ENCODE assay signal across 22 cellular contexts in genomic region chr2:1795842-1796580, GRCh38. TPM values are rescaled to one million over a fixed set of nuclear protein-coding genes. Genes with fewer than 3 reads are reported as not detected.
DNase-seq lines count a peak whose midpoint lies in the region; ATAC-seq and TF ChIP-seq lines count a peak whose summit lies in the region.
"Had no signal": no experiment of that assay in that cellular context is flagged by ENCODE, and none has a peak within 500 bp of the region (broad histone marks: within the 10 kb centered on the region; RNA-seq: fewer than 3 reads in every experiment).

No MANE protein-coding gene starts in this region.

- H3K4me1 ChIP-seq in adipocyte (ENCODE audit: control insufficient read depth, insufficient read depth, low read length) (peaks cover 5% of the 10 kb centered on the region), parathyroid adenoma (peaks cover 16% of the 10 kb centered on the region)
- H3K4me1 ChIP-seq: left ventricle myocardium inferior had no signal

- H2AFZ ChIP-seq in parathyroid adenoma = peak overlapping the region; percentile 68

- no peak for TF ChIP-seq CTCF in parathyroid adenoma (IDR thresholded peaks at IDR 0.05)

- H3K36me3 ChIP-seq in adipocyte (ENCODE audit: control insufficient read depth, insufficient read depth, low read length, severe bottlenecking) (no peaks in the 10 kb centered on the region), parathyroid adenoma (ENCODE audit: control insufficient read depth, insufficient read depth, low read length) (no peaks in the 10 kb centered on the region)
- H3K36me3 ChIP-seq: left ventricle myocardium inferior, ovary, sigmoid colon had no signal

- no peaks in the 10 kb centered on the region for H3K79me2 ChIP-seq in parathyroid adenoma

- H3K9me3 ChIP-seq in adipocyte (ENCODE audit: control insufficient read depth, low read length) (no peaks in the 10 kb centered on the region), parathyroid adenoma (ENCODE audit: control insufficient read depth, low read length) (no peaks in the 10 kb centered on the region)
- H3K9me3 ChIP-seq: left ventricle myocardium inferior, ovary, sigmoid colon, SK-N-SH had no signal

- H3K27me3 ChIP-seq in adipocyte (replicated peaks; ENCODE audit: control insufficient read depth, insufficient read depth, low read length) (peaks cover 56% of the 10 kb centered on the region), parathyroid adenoma (ENCODE audit: control insufficient read depth, insufficient read depth, low read length) (no peaks in the 10 kb centered on the region)
- H3K27me3 ChIP-seq: ovary, sigmoid colon had no signal

- ATAC-seq in GM19395 (IDR thresholded peaks at IDR 0.05; ENCODE audit: unreplicated experiment) = no peak
- no peak for ATAC-seq in HG03521 (IDR thresholded peaks at IDR 0.05; ENCODE audit: unreplicated experiment)
- no peak for ATAC-seq in HG02763 (IDR thresholded peaks at IDR 0.05; ENCODE audit: unreplicated experiment)
- ATAC-seq: naive thymus-derived CD8-positive, alpha-beta T cell had no signal

- DNase-seq in AG20443 (ENCODE audit: low spot score) (peak; percentile 65), H4 (ENCODE audit: low spot score) (peak; percentile 35), adipocyte (ENCODE audit: low read depth) (peak; percentile 65), hepatic stellate cell (ENCODE audit: low spot score) (no peak)
- DNase-seq: activated B cell treated with CpG ODN at 0.5 μM for 24 hours; activated CD4-positive, alpha-beta memory T cell treated with anti-CD3 and anti-CD28 coated beads, Interleukin-2, amount 10 ng/mL, durations not matched to agents 7 days and 5 days; activated T-cell treated with anti-CD3 and anti-CD28 coated beads for 4 hours; amygdala; cortex of kidney; DMS79; left ventricle myocardium inferior; NCI-H1417 treated with DMSO at 0.1 percent for 48 hours; NCI-H510A treated with DMSO at 0.1 percent for 48 hours; ovary; sigmoid colon; SK-N-SH; T-helper 9 cell had no signal

- no peak overlapping the region for H3K4me2 ChIP-seq in parathyroid adenoma (ENCODE audit: low read length)
- H3K4me2 ChIP-seq: SK-N-SH had no signal

- H3K27ac ChIP-seq in parathyroid adenoma = peak overlapping the region; percentile 62
- H3K27ac ChIP-seq: left ventricle myocardium inferior, ovary, sigmoid colon had no signal

- no peak overlapping the region for H3K9ac ChIP-seq in adipocyte (ENCODE audit: low read length)
- H3K9ac ChIP-seq in parathyroid adenoma = no peak overlapping the region
- H3K9ac ChIP-seq: SK-N-SH had no signal

- H3K4me3 ChIP-seq in adipocyte (ENCODE audit: low read length) = no peak overlapping the region
- H3K4me3 ChIP-seq in parathyroid adenoma (ENCODE audit: low read depth, low read length) = no peak overlapping the region
- H3K4me3 ChIP-seq: left ventricle myocardium inferior, ovary, sigmoid colon had no signal

RNA-seq across cellular contexts. Expression of gene PXDN, which starts 51.7 kb away (rescaled TPM):
- total RNA-seq in H4 (2014; rRNA removed; shearing (Covaris generic)) = 147 and 171 TPM in 2 replicates
- total RNA-seq: activated CD4-positive, alpha-beta memory T cell treated with anti-CD3 and anti-CD28 coated beads, Interleukin-2, amount 10 ng/mL, durations not matched to agents 7 days and 5 days had no signal
